Comparison of ENCODE assay signal across 8 cellular contexts in the genomic region with DNA sequence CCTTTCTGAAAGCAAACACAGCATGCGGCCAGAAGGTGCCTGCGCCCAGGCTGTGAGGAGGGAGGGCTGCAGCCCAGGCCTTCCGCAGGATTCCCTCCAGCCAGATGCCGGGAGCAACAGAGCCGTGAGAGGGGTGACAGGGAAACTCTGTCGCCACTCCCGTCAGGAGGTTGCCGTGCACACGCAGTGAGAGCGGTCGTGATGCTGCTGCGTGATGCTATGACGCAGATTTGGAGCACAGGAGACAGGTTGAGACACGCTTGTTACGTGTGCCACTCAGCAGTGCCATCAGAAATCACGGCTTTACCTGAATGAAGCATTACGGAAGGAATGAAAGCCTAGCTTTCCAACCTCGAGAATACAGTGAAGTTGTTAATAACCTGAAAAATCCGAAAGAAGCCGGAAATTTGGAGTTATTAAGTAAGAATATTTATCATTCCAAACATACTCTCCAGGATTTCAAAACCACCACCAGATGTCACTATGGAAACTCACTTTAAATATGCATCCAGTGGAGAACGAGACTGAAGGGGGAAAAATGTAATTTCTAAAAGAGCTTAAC. TPM values are rescaled to one million over a fixed set of nuclear protein-coding genes. Genes with fewer than 3 reads are reported as not detected.
DNase-seq lines count a peak whose midpoint lies in the region; ATAC-seq, FAIRE-seq and TF ChIP-seq lines count a peak whose summit lies in the region.

No MANE protein-coding gene starts in this region.

- peak overlapping the region; percentile 90 for H3K4ac ChIP-seq in IMR-90 (ENCODE audit: low read depth, low read length)

- peak overlapping the region; percentile 93 for H2AK5ac ChIP-seq in IMR-90 (ENCODE audit: low read depth, low read length)

- peak; percentile 75 for FAIRE-seq in kidney (lab: Jason Lieb, UNC)

- peak overlapping the region; percentile 50 for H3K9ac ChIP-seq in IMR-90 (ENCODE audit: low read depth, low read length)
- H3K9ac ChIP-seq in kidney (ENCODE audit: low read length in 2 of 2): peak overlapping the region in 1 of 2 donors; percentile 35

- peak overlapping the region; percentile 77 for H3K4me2 ChIP-seq in IMR-90 (ENCODE audit: low read depth, low read length)

- no peak overlapping the region for H3K56ac ChIP-seq in IMR-90 (ENCODE audit: extremely low read depth, insufficient read depth, low read length)

- TF ChIP-seq RAD21 in IMR-90 (IDR thresholded peaks at IDR 0.05; ENCODE audit: low read length): peak; percentile 65

- H3K9me1 ChIP-seq in IMR-90 (ENCODE audit: insufficient read depth, low read length): peaks cover 13% of the 10 kb centered on the region

- H2BK5ac ChIP-seq in IMR-90 (ENCODE audit: low read depth, low read length, poor library complexity, severe bottlenecking): peak overlapping the region; percentile 67

- H3K4me1 ChIP-seq in IMR-90 (ENCODE audit: control insufficient read depth, insufficient read depth, low read length): peaks cover 22% of the 10 kb centered on the region
- no peaks in the 10 kb centered on the region for H3K4me1 ChIP-seq in breast epithelium
- peaks cover 2 to 12% of the 10 kb centered on the region in 2 donors for H3K4me1 ChIP-seq in kidney (ENCODE audit: control insufficient read depth in 1 of 2, insufficient read depth in 1 of 2, low read depth in 1 of 2, low read length in 2 of 2)

- peak overlapping the region; percentile 85 for H4K91ac ChIP-seq in IMR-90 (ENCODE audit: insufficient read depth, low read depth, low read length)

- H3K18ac ChIP-seq in IMR-90 (ENCODE audit: low read depth, low read length): peak overlapping the region; percentile 90

- in situ Hi-C loops in IMR-90 (cut with MboI; ENCODE audit: low sequenced_read_pairs): no loop called here

- no peak overlapping the region for H3K4me3 Mint-ChIP-seq in activated naive CD8-positive, alpha-beta T cell treated with anti-CD3 and anti-CD28 coated beads, Interleukin-2, amount 50 U/mL, for 24 hours

- H3K27ac ChIP-seq in IMR-90 (ENCODE audit: insufficient read depth, low read length) (peak overlapping the region; percentile 89), breast epithelium (peak overlapping the region; percentile 70 to 77), kidney (ENCODE audit: low read depth in 2 of 2, low read length in 2 of 2) (peak overlapping the region; percentile 1 to 56)

- no peak for TF ChIP-seq POLR2A in IMR-90 (IDR thresholded peaks at IDR 0.05; ENCODE audit: low read depth, low read length)
- TF ChIP-seq POLR2A in breast epithelium (IDR thresholded peaks at IDR 0.05): no peak

- peaks cover 17 to 63% of the 10 kb centered on the region in 2 experiments for H3K79me1 ChIP-seq in IMR-90 (ENCODE audit: low read depth in 1 of 2, low read length in 2 of 2)

- dilution Hi-C loops in IMR-90 (cut with HindIII; ENCODE audit: low sequenced_read_pairs, unreplicated experiment): no loop called here

- peak overlapping the region; percentile 71; the same call in 2 of the 3 replicates for H2BK15ac ChIP-seq in IMR-90 (ENCODE audit: low read depth, low read length)

- H4K20me1 ChIP-seq in IMR-90 (ENCODE audit: insufficient read depth, low read length): peaks cover 59% of the 10 kb centered on the region

- H3K27ac Mint-ChIP-seq in activated naive CD8-positive, alpha-beta T cell treated with anti-CD3 and anti-CD28 coated beads, Interleukin-2, amount 50 U/mL, for 24 hours: no peak overlapping the region

- WGBS in IMR-90 (ENCODE audit: extremely low coverage in 2 of 2, insufficient read length in 1 of 2), 2 experiments: 59% methylated on average over 6 of the region's 21 CpGs; no CpG with 5 or more reads in 1 of the 2 experiments

- peak overlapping the region; percentile 67; the same call in 1 of the 2 replicates for H3K14ac ChIP-seq in IMR-90 (replicated peaks; ENCODE audit: low read depth, low read length)

- H3K23ac ChIP-seq in IMR-90 (ENCODE audit: low read depth, low read length): peak overlapping the region; percentile 39

- H4K5ac ChIP-seq in IMR-90 (ENCODE audit: low read depth, low read length): peak overlapping the region; percentile 75

- H2BK120ac ChIP-seq in IMR-90 (ENCODE audit: low read depth, low read length): peak overlapping the region; percentile 78

- peak overlapping the region; percentile 77 for H2BK20ac ChIP-seq in IMR-90 (ENCODE audit: low read depth, low read length)

- H3K27me3 ChIP-seq in IMR-90 (ENCODE audit: control insufficient read depth, insufficient read depth, low read length) (no peaks in the 10 kb centered on the region), breast epithelium (no peaks in the 10 kb centered on the region)

- intact Hi-C loops in IMR-90 (cut with micrococcal nuclease): loop anchor here (2.0 kb wide), 1 partner anchor 56 kb away; no protein-coding TSS in a partner anchor
- intact Hi-C loops in breast epithelium (cut with DNase I; ENCODE audit: low total_unique reads): no loop called here
- intact Hi-C loops in kidney (cut with DNase I): no loop called here

- H3K4me1 Mint-ChIP-seq in activated naive CD8-positive, alpha-beta T cell treated with anti-CD3 and anti-CD28 coated beads, Interleukin-2, amount 50 U/mL, for 24 hours: no peaks in the 10 kb centered on the region

- BruUV-seq in IMR-90 (replicated peaks; lab: Mats Ljungman, UMichigan): no TSS peak

- POLR2A ChIA-PET in IMR-90 (lab: Charles Lee; ENCODE audit: unreplicated experiment): interaction anchor here (0.6 kb wide), 1 partner anchor 9 kb away, joined by 5 read pairs; no protein-coding TSS in a partner anchor

- H2AK9ac ChIP-seq in IMR-90 (replicated peaks; ENCODE audit: low read depth, low read length, poor library complexity): no peak overlapping the region

- H3K9me3 Mint-ChIP-seq in activated naive CD8-positive, alpha-beta T cell treated with anti-CD3 and anti-CD28 coated beads, Interleukin-2, amount 50 U/mL, for 24 hours: no peaks in the 10 kb centered on the region

- H3K9me3 ChIP-seq in IMR-90 (ENCODE audit: control insufficient read depth, insufficient read depth, low read length) (no peaks in the 10 kb centered on the region), breast epithelium (no peaks in the 10 kb centered on the region), kidney (ENCODE audit: control insufficient read depth in 1 of 2, low read length in 2 of 2) (no peaks in the 10 kb centered on the region)

- peak overlapping the region; percentile 30 to 72 for H4K8ac ChIP-seq in IMR-90 (ENCODE audit: low read depth in 2 of 2, low read length in 2 of 2)

- ATAC-seq in IMR-90 (ENCODE audit: low read depth) (peak; percentile 68), GM18502 (IDR thresholded peaks at IDR 0.05; ENCODE audit: poor library complexity, unreplicated experiment) (no peak)
- no peak for ATAC-seq in activated naive CD8-positive, alpha-beta T cell treated with anti-CD3 and anti-CD28 coated beads, Interleukin-2, amount 50 U/mL, for 24 hours

- H2AFZ ChIP-seq in IMR-90 (replicated peaks; ENCODE audit: low read length, poor library complexity): peak overlapping the region; percentile 29

- H3K4me3 ChIP-seq in IMR-90 (ENCODE audit: insufficient read depth, low read depth, low read length) (no peak overlapping the region), breast epithelium (peak overlapping the region in 2 of 3 donors; percentile 37 to 41), kidney (ENCODE audit: low read length in 2 of 2) (peak overlapping the region in 1 of 2 donors; percentile 31)

- CTCF ChIA-PET in IMR-90 (lab: Yijun Ruan, JAX): interaction anchor here (0.6 to 1.3 kb wide), 5 partner anchors 15 to 265 kb away, joined by 3 read pairs; no protein-coding TSS in a partner anchor

- no peaks in the 10 kb centered on the region for H3K36me3 Mint-ChIP-seq in activated naive CD8-positive, alpha-beta T cell treated with anti-CD3 and anti-CD28 coated beads, Interleukin-2, amount 50 U/mL, for 24 hours (ENCODE audit: low read depth)

- H3K36me3 ChIP-seq in IMR-90 (ENCODE audit: control insufficient read depth, insufficient read depth, low read length): peaks cover 28% of the 10 kb centered on the region
- no peaks in the 10 kb centered on the region for H3K36me3 ChIP-seq in breast epithelium
- no peaks in the 10 kb centered on the region for H3K36me3 ChIP-seq in kidney (ENCODE audit: control insufficient read depth in 1 of 2, insufficient read depth in 2 of 2, low read length in 2 of 2)

- DNase-seq in A172 (ENCODE audit: low spot score) (peak; percentile 55), IMR-90 (peak; percentile 81), breast epithelium (ENCODE audit: low spot score in 2 of 2) (peak in 1 of 2 donors; percentile 55), kidney (no peak), SW480 (ENCODE audit: low spot score) (no peak), DMS153 treated with DMSO at 0.1 percent for 48 hours (lab: John Stamatoyannopoulos, UW; ENCODE audit: unreplicated experiment) (no peak)
- DNase-seq in activated naive CD8-positive, alpha-beta T cell treated with anti-CD3 and anti-CD28 coated beads, Interleukin-2, amount 50 U/mL, for 24 hours: no peak

- H3K27me3 Mint-ChIP-seq in activated naive CD8-positive, alpha-beta T cell treated with anti-CD3 and anti-CD28 coated beads, Interleukin-2, amount 50 U/mL, for 24 hours: no peaks in the 10 kb centered on the region

- TF ChIP-seq CTCF in IMR-90 (conservative IDR thresholded peaks at IDR 0.05; ENCODE audit: low read depth, low read length): peak; percentile 56
- peak in 2 of 3 donors; percentile 32 to 42 for TF ChIP-seq CTCF in breast epithelium (IDR thresholded peaks at IDR 0.05)
- TF ChIP-seq CTCF in kidney (IDR thresholded peaks at IDR 0.05; ENCODE audit: borderline replicate concordance, extremely low read depth, insufficient read depth): peak; percentile 35

TF ChIP-seq in IMR-90, 13 proteins besides CTCF, POLR2A, EP300 and RAD21:
- TF ChIP-seq CEBPB (IDR thresholded peaks at IDR 0.05; ENCODE audit: low read depth, low read length): no peak
- TF ChIP-seq SMC3 (IDR thresholded peaks at IDR 0.05; ENCODE audit: low read depth, low read length): peak; percentile 57

RNA-seq across cellular contexts. Expression of a gene that starts 54.4 kb away (rescaled TPM):
- total RNA-seq in A172 (2014; rRNA removed; shearing (Covaris generic)): 124 and 128 TPM in 2 replicates
- 464 and 519 TPM in 2 replicates for total RNA-seq in IMR-90 (2012; rRNA removed)
- 156 and 171 TPM in 2 replicates for polyA plus RNA-seq in IMR-90 (2012; rRNA removed)
- polyA plus RNA-seq in IMR-90 (2012; cell fraction: cytosol; rRNA removed): 126 and 202 TPM in 2 replicates
- 206 and 325 TPM in 2 replicates for polyA plus RNA-seq in IMR-90 (2012; cell fraction: nucleus; rRNA removed; ENCODE audit: low replicate concordance)
- 100 to 1,000 TPM in 1 of 3 donors, 10 to 100 TPM in 2; 54.2 to 125 (median 87.2) TPM for total RNA-seq in breast epithelium
- total RNA-seq in kidney: 254 TPM
- polyA plus RNA-seq in kidney (ENCODE audit: insufficient read depth, low read depth, low replicate concordance): 62.2 TPM

Comparison
In these comparisons a context has a peak if more than half of its experiments do, and no peak if none do; other contexts are left out.
1. DNase-seq: peak in A172 (single experiment) and IMR-90 (single experiment); none in kidney (single experiment), SW480 (single experiment), DMS153 treated with DMSO at 0.1 percent for 48 hours (single experiment) and activated naive CD8-positive, alpha-beta T cell treated with anti-CD3 and anti-CD28 coated beads, Interleukin-2, amount 50 U/mL, for 24 hours (single experiment).
2. H3K27ac ChIP-seq: peak in every context shown above with its lines; median percentile 89 in IMR-90; 74 in breast epithelium; 28 in kidney.
3. Peak in every context shown above with its lines, with median percentiles within 50 percentile points of each other: CTCF ChIP-seq.